ENCODE assay signal across 8 cellular contexts in the genomic region with DNA sequence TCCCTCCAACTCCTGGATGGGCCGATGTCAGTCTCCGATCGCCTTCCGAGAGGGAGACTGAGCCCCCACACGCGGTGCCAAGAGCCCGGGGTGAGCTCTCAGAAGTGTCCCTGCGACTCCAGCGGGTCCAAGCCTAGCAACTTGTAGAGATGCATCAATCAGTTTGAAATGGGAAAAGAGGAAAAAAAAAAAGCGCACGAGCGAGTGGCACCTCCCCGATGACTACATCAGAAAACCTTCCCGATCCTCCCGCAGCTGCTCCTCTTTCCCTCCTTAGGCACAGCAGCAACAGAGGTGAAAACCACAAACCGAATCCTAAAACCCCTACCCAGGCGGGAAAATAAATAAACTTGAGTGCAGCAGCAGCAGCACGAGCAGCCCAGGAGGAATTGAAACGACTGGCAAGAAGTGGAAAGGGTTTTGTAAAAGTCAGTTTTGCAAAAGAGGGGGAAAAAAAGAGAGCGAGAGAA. TPM values are rescaled to one million over a fixed set of nuclear protein-coding genes. Genes with fewer than 3 reads are reported as not detected.
A peak's percentile ranks its signal among the peaks of the same experiment; 100 is the strongest.
DNase-seq lines count a peak whose midpoint lies in the region; ATAC-seq and TF ChIP-seq lines count a peak whose summit lies in the region.

No MANE protein-coding gene starts in this region.

- H3K27ac ChIP-seq in CD4-positive, CD25-positive, alpha-beta regulatory T cell (ENCODE audit: insufficient read depth, low read length, poor library complexity, severe bottlenecking) = no peak overlapping the region
- no peak overlapping the region for H3K27ac ChIP-seq in stomach smooth muscle (ENCODE audit: low read length)

- H3K4me3 ChIP-seq in CD4-positive, CD25-positive, alpha-beta regulatory T cell (ENCODE audit: low read depth, low read length) = peak overlapping the region; percentile 32
- H3K4me3 ChIP-seq in HAP-1 (peak overlapping the region; percentile 67), stomach smooth muscle (ENCODE audit: low read length in 2 of 2) (peak overlapping the region; percentile 81 to 93)

- peaks cover 61% of the 10 kb centered on the region for H3K27me3 Mint-ChIP-seq in CD4-positive, CD25-positive, alpha-beta regulatory T cell
- H3K27me3 Mint-ChIP-seq in brain = peaks cover 49% of the 10 kb centered on the region

- H3K36me3 ChIP-seq in CD4-positive, CD25-positive, alpha-beta regulatory T cell (ENCODE audit: control insufficient read depth, insufficient read depth, low read length) = no peaks in the 10 kb centered on the region
- H3K36me3 ChIP-seq in HAP-1 (replicated peaks) (no peaks in the 10 kb centered on the region), stomach smooth muscle (ENCODE audit: control insufficient read depth in 2 of 2, insufficient read depth in 2 of 2, low read length in 2 of 2) (no peaks in the 10 kb centered on the region)

- H3K4me1 Mint-ChIP-seq in CD4-positive, CD25-positive, alpha-beta regulatory T cell = peaks cover 0 to 39% (median 7%) of the 10 kb centered on the region in 4 donors
- H3K4me1 Mint-ChIP-seq in brain = peaks cover 25% of the 10 kb centered on the region

- H3K27me3 ChIP-seq in CD4-positive, CD25-positive, alpha-beta regulatory T cell (ENCODE audit: control insufficient read depth, insufficient read depth, low read length) = peaks cover 32% of the 10 kb centered on the region
- no peaks in the 10 kb centered on the region for H3K27me3 ChIP-seq in HAP-1 (ENCODE audit: low read depth)
- H3K27me3 ChIP-seq in stomach smooth muscle (ENCODE audit: control insufficient read depth in 1 of 2, insufficient read depth in 2 of 2, low read length in 2 of 2) = peaks cover 9 to 19% of the 10 kb centered on the region in 2 donors

- ATAC-seq in CD4-positive, CD25-positive, alpha-beta regulatory T cell (ENCODE audit: low read depth in 2 of 2) = no peak
- no peak for ATAC-seq in HG02884 (IDR thresholded peaks at IDR 0.05; ENCODE audit: unreplicated experiment)
- no peak for ATAC-seq in GM21423 (IDR thresholded peaks at IDR 0.05; ENCODE audit: unreplicated experiment)

- DNase-seq in CD4-positive, CD25-positive, alpha-beta regulatory T cell = no peak
- DNase-seq in HAP-1 (ENCODE audit: low spot score in 2 of 2) (peak in 1 of 2 experiments; percentile 73), NCI-H526 treated with DMSO at 0.1 percent for 48 hours (lab: John Stamatoyannopoulos, UW) (peak; percentile 36), kidney glomerular epithelial cell (lab: John Stamatoyannopoulos, UW) (peak; percentile 92)

- H3K36me3 Mint-ChIP-seq in CD4-positive, CD25-positive, alpha-beta regulatory T cell = no peaks in the 10 kb centered on the region
- H3K36me3 Mint-ChIP-seq in brain = no peaks in the 10 kb centered on the region

- in situ Hi-C loops in HAP-1 (cut with MboI; ENCODE audit: low sequenced_read_pairs) = loop anchor here (25.0 kb wide), 2 partner anchors 209 to 434 kb away; no protein-coding TSS in a partner anchor

- peaks cover 0 to 5% (median 0%) of the 10 kb centered on the region in 7 donors for H3K9me3 Mint-ChIP-seq in CD4-positive, CD25-positive, alpha-beta regulatory T cell
- no peaks in the 10 kb centered on the region for H3K9me3 Mint-ChIP-seq in brain

- no peak overlapping the region for H3K27ac Mint-ChIP-seq in CD4-positive, CD25-positive, alpha-beta regulatory T cell
- H3K27ac Mint-ChIP-seq in brain = peak overlapping the region; percentile 54 to 96 (median 92)

- TF ChIP-seq CTCF in brain (conservative IDR thresholded peaks at IDR 0.05) = no peak

- peak overlapping the region; percentile 15 to 87 (median 78) for H3K4me3 Mint-ChIP-seq in CD4-positive, CD25-positive, alpha-beta regulatory T cell
- peak overlapping the region; percentile 94 to 98 (median 96) for H3K4me3 Mint-ChIP-seq in brain

- H3K9me3 ChIP-seq in CD4-positive, CD25-positive, alpha-beta regulatory T cell (ENCODE audit: control insufficient read depth in 2 of 2, low read length in 2 of 2) = no peaks in the 10 kb centered on the region
- H3K9me3 ChIP-seq in HAP-1 (no peaks in the 10 kb centered on the region), stomach smooth muscle (ENCODE audit: control insufficient read depth in 2 of 2, low read length in 2 of 2) (no peaks in the 10 kb centered on the region)

- H3K9ac ChIP-seq in stomach smooth muscle (ENCODE audit: low read length in 2 of 2) = peak overlapping the region in 1 of 2 donors; percentile 58

- H3K4me1 ChIP-seq in CD4-positive, CD25-positive, alpha-beta regulatory T cell (ENCODE audit: control insufficient read depth, insufficient read depth, low read length, poor library complexity, severe bottlenecking) = peaks cover 41% of the 10 kb centered on the region
- H3K4me1 ChIP-seq in HAP-1 (peaks cover 16% of the 10 kb centered on the region), stomach smooth muscle (ENCODE audit: control insufficient read depth, insufficient read depth, low read length) (peaks cover 22% of the 10 kb centered on the region)

RNA-seq across cellular contexts. Expression of a gene that starts 1.0 kb away (rescaled TPM):
- total RNA-seq in CD4-positive, CD25-positive, alpha-beta regulatory T cell = not detected
- under 1 TPM in 1 of 4 donors, not detected in 3; 0.73 TPM for polyA plus RNA-seq in CD4-positive, CD25-positive, alpha-beta regulatory T cell
- polyA plus RNA-seq in brain (ENCODE audit: insufficient read depth, low read depth, low replicate concordance) = 2.0 TPM

Comparison
In these comparisons a context has a peak if more than half of its experiments do, and no peak if none do; other contexts are left out.
1. DNase-seq: peak in NCI-H526 treated with DMSO at 0.1 percent for 48 hours (single experiment) and kidney glomerular epithelial cell (single experiment); none in CD4-positive, CD25-positive, alpha-beta regulatory T cell (0 of 3).
2. H3K4me3 ChIP-seq: peak in every context shown above with its lines; median percentile 87 in stomach smooth muscle; 67 in HAP-1; 32 in CD4-positive, CD25-positive, alpha-beta regulatory T cell.
3. H3K27ac Mint-ChIP-seq: peak in brain (5 of 5); none in CD4-positive, CD25-positive, alpha-beta regulatory T cell (0 of 3).